In the genomic region with DNA sequence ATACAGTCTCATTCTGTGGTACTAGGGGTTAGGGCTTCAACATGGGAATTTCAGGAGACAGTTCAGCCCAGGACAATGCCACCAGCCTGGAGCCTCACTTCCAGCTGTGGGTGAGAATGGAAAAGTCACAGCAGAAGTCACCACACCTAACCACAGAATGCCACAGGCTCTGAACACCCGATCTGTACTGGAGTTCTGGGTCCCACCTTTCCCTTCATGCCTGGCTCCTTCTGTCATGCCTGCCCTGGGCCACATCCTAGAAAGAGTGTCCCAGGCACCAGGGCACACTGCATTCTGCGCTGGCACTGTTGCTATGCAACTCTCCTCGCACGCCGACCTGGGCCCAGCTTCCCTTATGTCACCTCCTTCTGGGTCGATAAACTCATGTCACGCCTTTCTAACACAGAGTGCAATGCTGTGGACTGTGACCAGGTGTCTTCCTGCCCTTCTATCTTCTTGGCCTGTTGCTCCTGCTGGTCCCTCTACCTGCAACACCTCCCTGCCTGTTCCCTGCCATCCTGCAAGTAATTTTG, we compare ENCODE assay signal across 11 cellular contexts. TPM values are rescaled to one million over a fixed set of nuclear protein-coding genes. Genes with fewer than 3 reads are reported as not detected.
DNase-seq lines count a peak whose midpoint lies in the region; ATAC-seq, FAIRE-seq and TF ChIP-seq lines count a peak whose summit lies in the region.
"Had no signal": no experiment of that assay in that cellular context is flagged by ENCODE, and none has a peak within 500 bp of the region (broad histone marks: within the 10 kb centered on the region; RNA-seq: fewer than 3 reads in every experiment).

No MANE protein-coding gene starts in this region.

- intact Hi-C loops in breast epithelium (cut with DNase I; ENCODE audit: low total_unique reads), result no loop called here
- intact Hi-C loops in MCF 10A (cut with micrococcal nuclease), result no loop called here
- intact Hi-C loops in left ventricle myocardium inferior (cut with micrococcal nuclease), result no loop called here
- intact Hi-C loops in head of caudate nucleus (cut with DNase I), result no loop called here

- H3K27ac Mint-ChIP-seq in MCF 10A (ENCODE audit: low read depth, unreplicated experiment), result no peak overlapping the region

- no peaks in the 10 kb centered on the region for H3K36me3 Mint-ChIP-seq in MCF 10A (ENCODE audit: insufficient read depth, unreplicated experiment)

- H3K4me1 Mint-ChIP-seq in MCF 10A (ENCODE audit: insufficient read depth, unreplicated experiment), result no peaks in the 10 kb centered on the region

- peak overlapping the region; percentile 61 to 72 for H3K27ac ChIP-seq in breast epithelium
- peak overlapping the region; percentile 88 for H3K27ac ChIP-seq in KOPT-K1 (ENCODE audit: low read depth, low read length, poor library complexity, severe bottlenecking)
- H3K27ac ChIP-seq in left ventricle myocardium inferior (replicated peaks), result peak overlapping the region; percentile 83
- peak overlapping the region; percentile 46 for H3K27ac ChIP-seq in thymus (ENCODE audit: low read depth)

- 52% methylated on average over 7 of the region's 7 CpGs for WGBS in thymus

- H3K27me3 ChIP-seq in breast epithelium (no peaks in the 10 kb centered on the region), left ventricle myocardium inferior (ENCODE audit: low read depth) (no peaks in the 10 kb centered on the region), thymus (ENCODE audit: control insufficient read depth, insufficient read depth) (no peaks in the 10 kb centered on the region)

- H3K9me3 Mint-ChIP-seq in MCF 10A (ENCODE audit: unreplicated experiment), result no peaks in the 10 kb centered on the region

- FAIRE-seq in urothelium cell line (lab: Jason Lieb, UNC), result no peak
- FAIRE-seq: GM18507, keratinocyte had no signal

- H3K4me3 ChIP-seq in breast epithelium (no peak overlapping the region), left ventricle myocardium inferior (no peak overlapping the region), thymus (ENCODE audit: low read length) (no peak overlapping the region)

- POLR2A ChIA-PET in MCF 10A (lab: Yijun Ruan, JAX), result interaction anchor here (0.9 kb wide), 1 partner anchor 9 kb away, joined by 3 read pairs; no protein-coding TSS in a partner anchor

- H3K4me1 ChIP-seq in breast epithelium (peaks cover 0 to 4% of the 10 kb centered on the region in 2 donors), left ventricle myocardium inferior (peaks cover 100% of the 10 kb centered on the region), thymus (ENCODE audit: control insufficient read depth, insufficient read depth, low read length) (peaks cover 55% of the 10 kb centered on the region)

- no TSS peak for BruUV-seq in MCF 10A (replicated peaks; lab: Mats Ljungman, UMichigan)

- no peak for TF ChIP-seq POLR2A in breast epithelium (IDR thresholded peaks at IDR 0.05)

- H3K9me3 ChIP-seq in breast epithelium, result no peaks in the 10 kb centered on the region
- H3K9me3 ChIP-seq in KOPT-K1 (ENCODE audit: insufficient read depth, low read length, poor library complexity, severe bottlenecking), result no peaks in the 10 kb centered on the region
- H3K9me3 ChIP-seq in left ventricle myocardium inferior (replicated peaks), result no peaks in the 10 kb centered on the region
- H3K9me3 ChIP-seq in thymus (ENCODE audit: control insufficient read depth), result no peaks in the 10 kb centered on the region

- TF ChIP-seq CTCF in breast epithelium (IDR thresholded peaks at IDR 0.05), result no peak
- no peak for TF ChIP-seq CTCF in MCF 10A (IDR thresholded peaks at IDR 0.05; ENCODE audit: unreplicated experiment)
- TF ChIP-seq CTCF in left ventricle myocardium inferior (IDR thresholded peaks at IDR 0.05; ENCODE audit: borderline replicate concordance), result no peak

- DNase-seq in breast epithelium (ENCODE audit: low spot score in 2 of 2) (no peak), MCF 10A (ENCODE audit: unreplicated experiment) (no peak), left ventricle myocardium inferior (no peak), urothelium cell line (ENCODE audit: low spot score) (no peak), head of caudate nucleus (no peak)
- DNase-seq: activated gamma-delta T cell treated with Interleukin-2 at 50 U/mL for 16 hours had no signal

- no peaks in the 10 kb centered on the region for H3K27me3 Mint-ChIP-seq in MCF 10A (ENCODE audit: insufficient read depth, unreplicated experiment)

- no peak overlapping the region for H3K4me3 Mint-ChIP-seq in MCF 10A (ENCODE audit: unreplicated experiment)

- CTCF ChIA-PET in MCF 10A (lab: Yijun Ruan, JAX), result interaction anchor here (0.6 to 3.2 kb wide), 3 partner anchors 17 to 53 kb away, joined by 3 to 18 read pairs (median 3); no protein-coding TSS in a partner anchor

- ATAC-seq in HG03045 (IDR thresholded peaks at IDR 0.05; ENCODE audit: unreplicated experiment), result no peak

- H3K36me3 ChIP-seq in breast epithelium (no peaks in the 10 kb centered on the region), KOPT-K1 (ENCODE audit: insufficient read depth, low read length) (peaks cover 30% of the 10 kb centered on the region), left ventricle myocardium inferior (no peaks in the 10 kb centered on the region), thymus (ENCODE audit: control insufficient read depth, insufficient read depth) (peaks cover 35% of the 10 kb centered on the region)

RNA-seq across cellular contexts. Expression of a gene that starts 21.2 kb away (rescaled TPM):
- 10 to 100 TPM; 11.5 to 29.0 (median 12.0) TPM for total RNA-seq in breast epithelium
- total RNA-seq in MCF 10A (2022), result 0.16 and 0.27 TPM in 2 replicates
- 42.7 TPM for total RNA-seq in left ventricle myocardium inferior
- polyA plus RNA-seq in thymus, result 69.4 TPM
